In genomic region chr17:40150215-40150614, GRCh38 we compare ENCODE assay signal across 23 cellular contexts. TPM values are rescaled to one million over a fixed set of nuclear protein-coding genes. Genes with fewer than 3 reads are reported as not detected.
DNase-seq lines count a peak whose midpoint lies in the region; ATAC-seq and TF ChIP-seq lines count a peak whose summit lies in the region.
"Had no signal": no experiment of that assay in that cellular context is flagged by ENCODE, and none has a peak within 500 bp of the region (broad histone marks: within the 10 kb centered on the region; RNA-seq: fewer than 3 reads in every experiment).

No MANE protein-coding gene starts in this region.

- no peak overlapping the region for H3K4me3 Mint-ChIP-seq in T-helper 2 cell treated with Interferon-gamma antibody and Interleukin-4, amounts not matched to agents 5 μg/mL and 100 μg/mL, for 36 hours
- H3K4me3 Mint-ChIP-seq in WTC11: no peak overlapping the region
- H3K4me3 Mint-ChIP-seq: activated T-cell treated with anti-CD3 and anti-CD28 coated beads, Interleukin-2, amount 50 U/mL, for 4 hours; dendritic cell treated with granulocyte-macrophage colony-stimulating factor and Interleukin-4, amounts not matched to agents 40 ng/mL and 50 ng/mL, for 4 days; H9; type B pancreatic cell had no signal

- peak overlapping the region; percentile 12; the same call in 1 of the 2 replicates for H3K4me2 ChIP-seq in BLaER1

- no peak overlapping the region for H3K9ac ChIP-seq in BLaER1

- H3K9me3 Mint-ChIP-seq in T-helper 2 cell treated with Interferon-gamma antibody and Interleukin-4, amounts not matched to agents 5 μg/mL and 100 μg/mL, for 36 hours: no peaks in the 10 kb centered on the region
- no peaks in the 10 kb centered on the region for H3K9me3 Mint-ChIP-seq in WTC11
- H3K9me3 Mint-ChIP-seq: activated T-cell treated with anti-CD3 and anti-CD28 coated beads, Interleukin-2, amount 50 U/mL, for 4 hours; dendritic cell treated with granulocyte-macrophage colony-stimulating factor and Interleukin-4, amounts not matched to agents 40 ng/mL and 50 ng/mL, for 4 days; H9; type B pancreatic cell had no signal

- peaks cover 36% of the 10 kb centered on the region for H3K4me1 Mint-ChIP-seq in T-helper 2 cell treated with Interferon-gamma antibody and Interleukin-4, amounts not matched to agents 5 μg/mL and 100 μg/mL, for 36 hours (ENCODE audit: low read depth)
- H3K4me1 Mint-ChIP-seq in WTC11: no peaks in the 10 kb centered on the region

- TF ChIP-seq CTCF in WTC11 (IDR thresholded peaks at IDR 0.05): no peak

- peaks cover 100% of the 10 kb centered on the region for H4K20me1 ChIP-seq in BLaER1

- no peak for DNase-seq in T-helper 2 cell treated with Interferon-gamma antibody and Interleukin-4, amounts not matched to agents 5 μg/mL and 100 μg/mL, for 36 hours (ENCODE audit: low spot score)
- DNase-seq in T-helper 2 cell (no peak), WTC11 (ENCODE audit: low spot score) (no peak), mesenteric fat pad (ENCODE audit: low spot score) (peak; percentile 12), posterior vena cava (ENCODE audit: low spot score) (no peak), HPDE6-E6E7 (ENCODE audit: extremely low spot score) (no peak)
- DNase-seq: activated naive CD4-positive, alpha-beta T cell treated with anti-CD3 and anti-CD28 coated beads, Interleukin-2, amount 50 U/mL, for 16 hours; activated T-cell treated with anti-CD3 and anti-CD28 coated beads, Interleukin-2, amount 50 U/mL, for 4 hours; aorta; Caco-2; DND-41; H9; kidney; lower lobe of right lung; NCI-H1105; NCI-H2029; NCI-H226; RPMI8226 had no signal

- peaks cover 22% of the 10 kb centered on the region for H3K4me1 ChIP-seq in BLaER1
- H3K4me1 ChIP-seq: Caco-2 had no signal

- no peaks in the 10 kb centered on the region for H3K9me3 ChIP-seq in BLaER1
- H3K9me3 ChIP-seq: Caco-2, lower lobe of right lung had no signal

- H3K36me3 ChIP-seq in BLaER1: peaks cover 100% of the 10 kb centered on the region

- H3K27me3 ChIP-seq in BLaER1: no peaks in the 10 kb centered on the region
- H3K27me3 ChIP-seq: cardiac muscle cell had no signal

- ATAC-seq in WTC11: no peak
- no peak for ATAC-seq in GM18511 (IDR thresholded peaks at IDR 0.05; ENCODE audit: unreplicated experiment)
- ATAC-seq: activated T-cell treated with anti-CD3 and anti-CD28 coated beads, Interleukin-2, amount 50 U/mL, for 4 hours; lower lobe of right lung had no signal

- H3K27me3 Mint-ChIP-seq in T-helper 2 cell treated with Interferon-gamma antibody and Interleukin-4, amounts not matched to agents 5 μg/mL and 100 μg/mL, for 36 hours (ENCODE audit: low read depth): no peaks in the 10 kb centered on the region
- no peaks in the 10 kb centered on the region for H3K27me3 Mint-ChIP-seq in WTC11 (ENCODE audit: low read depth)
- H3K27me3 Mint-ChIP-seq: dendritic cell treated with granulocyte-macrophage colony-stimulating factor and Interleukin-4, amounts not matched to agents 40 ng/mL and 50 ng/mL, for 4 days; type B pancreatic cell had no signal

- no peak overlapping the region for H3K27ac ChIP-seq in BLaER1
- H3K27ac ChIP-seq: cardiac muscle cell, lower lobe of right lung had no signal

- H3K27ac Mint-ChIP-seq in T-helper 2 cell treated with Interferon-gamma antibody and Interleukin-4, amounts not matched to agents 5 μg/mL and 100 μg/mL, for 36 hours: peak overlapping the region; percentile 14
- peak overlapping the region; percentile 21 for H3K27ac Mint-ChIP-seq in WTC11
- H3K27ac Mint-ChIP-seq: dendritic cell treated with granulocyte-macrophage colony-stimulating factor and Interleukin-4, amounts not matched to agents 40 ng/mL and 50 ng/mL, for 4 days; type B pancreatic cell had no signal

- H3K36me3 Mint-ChIP-seq in T-helper 2 cell treated with Interferon-gamma antibody and Interleukin-4, amounts not matched to agents 5 μg/mL and 100 μg/mL, for 36 hours (ENCODE audit: low read depth): peaks cover 65% of the 10 kb centered on the region
- H3K36me3 Mint-ChIP-seq in WTC11: peaks cover 77% of the 10 kb centered on the region

- no peak overlapping the region for H3K4me3 ChIP-seq in BLaER1
- H3K4me3 ChIP-seq: cardiac muscle cell, lower lobe of right lung had no signal

- intact Hi-C loops in posterior vena cava (cut with DNase I): no loop called here

- CTCF ChIA-PET in WTC11 (lab: Charles Lee): interaction anchor here (1.1 kb wide), 1 partner anchor 64 kb away, joined by 3 read pairs; no protein-coding TSS in a partner anchor

- POLR2A ChIA-PET in WTC11 (lab: Charles Lee): interaction anchor here (0.6 kb wide), 1 partner anchor 9 kb away, joined by 3 read pairs; no protein-coding TSS in a partner anchor

TF ChIP-seq in WTC11, 78 proteins besides CTCF, POLR2A, EP300 and RAD21:
- TF ChIP-seq ZNF396 (CRISPR knock-in tag; IDR thresholded peaks at IDR 0.05; ENCODE audit: borderline replicate concordance): no peak

RNA-seq across cellular contexts. Expression of gene CASC3, which starts 9.9 kb away (rescaled TPM):
- total RNA-seq in WTC11 (2021) (107 to 119 TPM (median 115 TPM) in 3 replicates), mesenteric fat pad (84.4 TPM), posterior vena cava (100 to 1,000 TPM in 1 of 2 donors, 10 to 100 TPM in 1; 99.2 to 103 TPM)

RNA-seq across cellular contexts. Expression of gene RAPGEFL1, which starts 27.1 kb away (rescaled TPM):
- 19.9 to 23.0 TPM (median 19.9 TPM) in 3 replicates for total RNA-seq in WTC11 (2021)
- total RNA-seq in mesenteric fat pad: 10.1 TPM
- 1 to 10 TPM; 4.5 to 5.2 TPM for total RNA-seq in posterior vena cava

RNA-seq across cellular contexts. Expression of gene MSL1, which starts 28.4 kb away (rescaled TPM):
- total RNA-seq in WTC11 (2021) (69.2 to 78.1 TPM (median 73.7 TPM) in 3 replicates), mesenteric fat pad (77.0 TPM), posterior vena cava (10 to 100 TPM; 66.7 to 68.8 TPM)

RNA-seq across cellular contexts. Expression of gene NR1D1, which starts 49.8 kb away (rescaled TPM):
- total RNA-seq in WTC11 (2021) (5.6 to 7.6 TPM (median 6.2 TPM) in 3 replicates), mesenteric fat pad (15.5 TPM), posterior vena cava (10 to 100 TPM; 20.2 to 24.2 TPM)
